ENCODE assay signal across 27 cellular contexts in genomic region chr6:4383910-4384637, GRCh38.
DNase-seq lines count a peak whose midpoint lies in the region; ATAC-seq, FAIRE-seq and TF ChIP-seq lines count a peak whose summit lies in the region.
"Had no signal": no experiment of that assay in that cellular context is flagged by ENCODE, and none has a peak within 500 bp of the region (broad histone marks: within the 10 kb centered on the region; RNA-seq: fewer than 3 reads in every experiment).

No MANE protein-coding gene starts in this region.

- no peak for FAIRE-seq in bronchial epithelial cell (lab: Jason Lieb, UNC)
- FAIRE-seq: colon had no signal

- no peaks in the 10 kb centered on the region for H3K4me1 ChIP-seq in gastroesophageal sphincter
- H3K4me1 ChIP-seq: esophagus squamous epithelium, left lung, thyroid gland had no signal

- TF ChIP-seq CTCF in bronchial epithelial cell (IDR thresholded peaks at IDR 0.05; ENCODE audit: insufficient read depth, low read length, severe bottlenecking), result no peak
- no peak for TF ChIP-seq CTCF in gastroesophageal sphincter (IDR thresholded peaks at IDR 0.05)

- peak; percentile 30 for DNase-seq in DMS53 (lab: John Stamatoyannopoulos, UW)
- DNase-seq in DMS53 treated with DMSO at 0.1 percent for 48 hours (lab: John Stamatoyannopoulos, UW; ENCODE audit: unreplicated experiment), result no peak
- DNase-seq in LHCN-M2 (ENCODE audit: low read depth), result peak; percentile 42
- DNase-seq in bronchial epithelial cell (ENCODE audit: low read depth), result peak; percentile 34
- peak; percentile 32 to 66 for DNase-seq in lung microvascular endothelial cell (ENCODE audit: low read depth in 2 of 2)
- no peak for DNase-seq in SK-N-DZ (ENCODE audit: low spot score)
- DNase-seq in occipital lobe (lab: John Stamatoyannopoulos, UW), result no peak
- DNase-seq: 8988T; activated CD4-positive, alpha-beta memory T cell treated with anti-CD3 and anti-CD28 coated beads for 36 hours; activated CD8-positive, alpha-beta memory T cell treated with anti-CD3 and anti-CD28 coated beads, Interleukin-2, amount 50 U/mL, for 4 hours; activated naive CD4-positive, alpha-beta T cell treated with anti-CD3 and anti-CD28 coated beads, Interleukin-2, amount 10 ng/mL, durations not matched to agents 7 days and 5 days; amygdala; effector memory CD4-positive, alpha-beta T cell; esophagus squamous epithelium; gastrocnemius medialis; KG1; left lung; NCI-H1930; NCI-H226; NCI-H774; SJCRH30; stimulated activated CD8-positive, alpha-beta memory T cell treated with anti-CD3 and anti-CD28 coated beads, Interleukin-4, amount 100 ng/mL, for 48 hours; stimulated activated naive CD8-positive, alpha-beta T cell treated with anti-CD3 and anti-CD28 coated beads, Interleukin-15, amount 100 ng/mL, for 72 hours; thyroid gland had no signal

- TF ChIP-seq EP300 in gastroesophageal sphincter (IDR thresholded peaks at IDR 0.05), result no peak

- H3K9me3 ChIP-seq in gastroesophageal sphincter, result peaks cover 0 to 34% (median 0%) of the 10 kb centered on the region in 3 donors
- H3K9me3 ChIP-seq: SJCRH30, thyroid gland had no signal

- 73 to 85% methylated on average over 8 of the region's 11 CpGs for WGBS in gastroesophageal sphincter (ENCODE audit: low coverage in 1 of 2), 2 donors

- H3K36me3 ChIP-seq in bronchial epithelial cell (ENCODE audit: control insufficient read depth, insufficient read depth, low read length), result no peaks in the 10 kb centered on the region
- no peaks in the 10 kb centered on the region for H3K36me3 ChIP-seq in gastroesophageal sphincter
- H3K36me3 ChIP-seq: esophagus squamous epithelium, gastrocnemius medialis, left lung, SJCRH30, thyroid gland had no signal

- H3K27me3 ChIP-seq in bronchial epithelial cell (ENCODE audit: control insufficient read depth, insufficient read depth, low read length), result no peaks in the 10 kb centered on the region
- H3K27me3 ChIP-seq in gastroesophageal sphincter, result no peaks in the 10 kb centered on the region
- H3K27me3 ChIP-seq: gastrocnemius medialis, left lung, SJCRH30, thyroid gland had no signal

- no peak for TF ChIP-seq POLR2A in gastroesophageal sphincter (IDR thresholded peaks at IDR 0.05)

- no peak for ATAC-seq in gastroesophageal sphincter
- ATAC-seq: activated CD4-positive, CD25-positive, alpha-beta regulatory T cell treated with anti-CD3 and anti-CD28 coated beads, Interleukin-2, amount 50 U/mL, for 24 hours; gastrocnemius medialis; left lung; stimulated activated naive CD8-positive, alpha-beta T cell treated with anti-CD3 and anti-CD28 coated beads, Interleukin-15, amount 100 ng/mL, for 72 hours had no signal

- H3K4me3 ChIP-seq in bronchial epithelial cell (ENCODE audit: low read depth, low read length) (no peak overlapping the region), gastroesophageal sphincter (no peak overlapping the region)
- H3K4me3 ChIP-seq: esophagus squamous epithelium, gastrocnemius medialis, left lung, SJCRH30, thyroid gland had no signal

- H3K27ac ChIP-seq in gastroesophageal sphincter, result no peak overlapping the region
- H3K27ac ChIP-seq: esophagus squamous epithelium, gastrocnemius medialis, left lung, SJCRH30, thyroid gland had no signal

Comparison
In these comparisons a context has a peak if more than half of its experiments do, and no peak if none do; other contexts are left out.
1. DNase-seq: peak in DMS53 (single experiment), LHCN-M2 (single experiment), bronchial epithelial cell (single experiment) and lung microvascular endothelial cell (2 of 2); none in DMS53 treated with DMSO at 0.1 percent for 48 hours (single experiment), SK-N-DZ (single experiment) and occipital lobe (single experiment).